8 cellular contexts compared by ENCODE assay signal in the genomic region with DNA sequence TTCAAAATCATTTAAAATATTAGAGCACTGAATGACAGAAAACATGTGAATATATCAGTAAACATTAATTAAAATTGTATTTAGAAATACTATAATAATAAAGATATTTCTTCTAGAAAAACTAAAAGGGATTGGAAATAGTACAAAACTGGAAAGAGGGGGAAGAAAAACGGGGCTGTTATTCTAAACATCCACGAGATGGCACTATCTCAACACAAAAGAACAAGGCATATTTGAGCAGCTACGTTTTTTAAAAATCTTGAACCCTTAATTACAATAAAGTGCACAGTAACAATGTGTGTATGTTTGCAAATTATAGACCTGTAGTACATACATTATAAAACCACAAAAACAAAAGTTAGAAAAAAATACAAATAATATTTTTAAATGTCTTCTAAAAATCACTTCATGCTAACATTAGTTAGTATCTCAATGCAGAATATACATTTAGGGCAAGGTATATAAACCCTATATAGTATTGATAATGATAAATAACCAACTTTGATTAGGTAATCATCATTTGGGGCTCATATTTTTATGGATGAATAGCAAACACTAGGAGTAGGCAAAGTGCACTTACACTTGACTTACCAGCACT. TPM values are rescaled to one million over a fixed set of nuclear protein-coding genes. Genes with fewer than 3 reads are reported as not detected.
A peak's percentile ranks its signal among the peaks of the same experiment; 100 is the strongest.
DNase-seq lines count a peak whose midpoint lies in the region; ATAC-seq and TF ChIP-seq lines count a peak whose summit lies in the region.

No MANE protein-coding gene starts in this region.

- no peak overlapping the region for H3K4me2 ChIP-seq in SU-DHL-6 (ENCODE audit: low read depth, low read length, poor library complexity, severe bottlenecking)

- ATAC-seq in left ventricle myocardium superior, result no peak

- H3K4me1 ChIP-seq in cardiac muscle cell (ENCODE audit: low read depth), result no peaks in the 10 kb centered on the region
- no peaks in the 10 kb centered on the region for H3K4me1 ChIP-seq in tibial nerve

- peaks cover 6% of the 10 kb centered on the region; the same call in 1 of the 2 replicates for H4K20me1 ChIP-seq in SU-DHL-6 (ENCODE audit: low read depth, low read length)

- peak; percentile 70 for TF ChIP-seq CTCF in cardiac muscle cell (IDR thresholded peaks at IDR 0.05; ENCODE audit: low read depth, low read length)
- peak; percentile 58 for TF ChIP-seq CTCF in SU-DHL-6 (IDR thresholded peaks at IDR 0.05; ENCODE audit: insufficient read depth, low read length, poor library complexity, severe bottlenecking)
- peak; percentile 30 to 62 (median 47) for TF ChIP-seq CTCF in tibial nerve (IDR thresholded peaks at IDR 0.05)

- H3K9me3 ChIP-seq in cardiac muscle cell (ENCODE audit: low read depth), result no peaks in the 10 kb centered on the region
- no peaks in the 10 kb centered on the region for H3K9me3 ChIP-seq in SU-DHL-6 (ENCODE audit: insufficient read depth, low read length)
- no peaks in the 10 kb centered on the region for H3K9me3 ChIP-seq in tibial nerve

- H3K27me3 ChIP-seq in cardiac muscle cell (no peaks in the 10 kb centered on the region), SU-DHL-6 (ENCODE audit: low read length) (no peaks in the 10 kb centered on the region), tibial nerve (no peaks in the 10 kb centered on the region)

- peaks cover 8% of the 10 kb centered on the region for H3K36me3 ChIP-seq in cardiac muscle cell
- peaks cover 16% of the 10 kb centered on the region; the same call in 1 of the 2 replicates for H3K36me3 ChIP-seq in SU-DHL-6 (ENCODE audit: low read length)
- H3K36me3 ChIP-seq in tibial nerve, result peaks cover 0 to 21% (median 0%) of the 10 kb centered on the region in 3 donors

- no peak for TF ChIP-seq POLR2A in tibial nerve (IDR thresholded peaks at IDR 0.05)

- H3K9me2 ChIP-seq in SU-DHL-6 (replicated peaks; ENCODE audit: insufficient read depth, low read length), result no peaks in the 10 kb centered on the region

- H3K4me3 ChIP-seq in cardiac muscle cell (no peak overlapping the region), SU-DHL-6 (ENCODE audit: insufficient read depth, low read length, poor library complexity, severe bottlenecking) (no peak overlapping the region), tibial nerve (no peak overlapping the region)

- no peak overlapping the region for H3K27ac ChIP-seq in cardiac muscle cell
- H3K27ac ChIP-seq in SU-DHL-6 (ENCODE audit: low read depth, low read length), result no peak overlapping the region
- no peak overlapping the region for H3K27ac ChIP-seq in tibial nerve

- peak; percentile 34 to 37 for DNase-seq in cardiac muscle cell (ENCODE audit: low read depth in 1 of 2, low spot score in 1 of 2)
- DNase-seq in left ventricle myocardium superior, result no peak
- peak; percentile 50 for DNase-seq in KBM-7
- peak; percentile 24 for DNase-seq in glomerular visceral epithelial cell (ENCODE audit: extremely low spot score)
- no peak for DNase-seq in tibial nerve (ENCODE audit: low spot score in 2 of 2)
- DNase-seq in GM19240 (ENCODE audit: insufficient read length, low spot score), result no peak
- DNase-seq in middle frontal gyrus (ENCODE audit: extremely low spot score, low spot score), result no peak

- H3F3A ChIP-seq in SU-DHL-6 (ENCODE audit: insufficient read depth), result peaks cover 27% of the 10 kb centered on the region; the same call in 1 of the 2 replicates

- no peak for TF ChIP-seq EP300 in tibial nerve (IDR thresholded peaks at IDR 0.05)

- 0 to 2% methylated on average over 3 of the region's 3 CpGs for WGBS in tibial nerve, 2 donors

- no peak overlapping the region for H2AFZ ChIP-seq in SU-DHL-6 (ENCODE audit: low read depth, low read length, severe bottlenecking)

- intact Hi-C loops in left ventricle myocardium superior (cut with micrococcal nuclease), result loop anchor here (5.0 kb wide), 1 partner anchor 280 kb away; no protein-coding TSS in a partner anchor

- in situ Hi-C loops in KBM-7 (cut with MboI; ENCODE audit: low pct_unique_long_range_greater_than_20kb, low sequenced_read_pairs), result no loop called here

- no peaks in the 10 kb centered on the region for H3K79me2 ChIP-seq in SU-DHL-6 (ENCODE audit: insufficient read depth, low read length)

- H3K9ac ChIP-seq in SU-DHL-6 (ENCODE audit: low read length), result no peak overlapping the region

RNA-seq across cellular contexts. Expression of a gene that starts 42.5 kb away (rescaled TPM):
- total RNA-seq in cardiac muscle cell (84.6 and 217 TPM in 2 replicates), left ventricle myocardium superior (54.6 TPM), tibial nerve (100 to 1,000 TPM; 143 to 193 (median 165) TPM)
- 175 and 298 TPM in 2 replicates for polyA plus RNA-seq in cardiac muscle cell

RNA-seq across cellular contexts. Expression of a gene that starts 47.6 kb away (rescaled TPM):
- total RNA-seq in cardiac muscle cell (12.1 and 14.6 TPM in 2 replicates), left ventricle myocardium superior (12.3 TPM), tibial nerve (10 to 100 TPM; 15.7 to 37.5 (median 30.1) TPM)
- 11.2 and 16.7 TPM in 2 replicates for polyA plus RNA-seq in cardiac muscle cell

Comparison
In these comparisons a context has a peak if more than half of its experiments do, and no peak if none do; other contexts are left out.
1. DNase-seq: peak in cardiac muscle cell (2 of 2), KBM-7 (single experiment) and glomerular visceral epithelial cell (single experiment); none in left ventricle myocardium superior (single experiment), tibial nerve (0 of 2), GM19240 (single experiment) and middle frontal gyrus (single experiment).
2. Peak in every context shown above with its lines, with median percentiles within 50 percentile points of each other: CTCF ChIP-seq.